In the genomic region with DNA sequence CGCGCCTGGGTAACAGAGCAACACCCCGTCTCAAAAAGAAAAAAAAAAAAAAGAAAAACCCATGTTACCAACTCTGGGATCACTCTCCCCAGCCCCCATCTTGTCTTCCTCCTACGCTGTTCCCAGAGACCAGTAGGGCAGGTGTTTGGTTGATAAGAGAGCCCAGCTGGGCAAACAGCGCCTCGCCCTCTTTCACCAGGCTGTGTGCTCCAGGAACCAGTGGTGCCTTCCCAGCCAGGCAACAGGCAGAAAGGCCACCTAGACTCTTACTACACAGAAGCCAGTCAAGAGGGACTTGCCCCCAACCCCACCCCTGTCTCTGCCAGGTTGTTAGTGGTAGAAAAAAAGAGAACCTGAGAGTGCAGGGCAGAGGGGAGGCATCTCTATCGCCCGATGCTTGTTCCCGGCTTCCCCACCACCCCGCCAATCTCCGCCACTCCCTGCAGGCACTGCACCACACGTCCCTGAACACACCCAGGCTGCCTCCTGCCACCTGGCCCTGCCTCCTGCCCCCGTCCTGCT, we compare ENCODE assay signal across 10 cellular contexts. TPM values are rescaled to one million over a fixed set of nuclear protein-coding genes. Genes with fewer than 3 reads are reported as not detected.
A peak's percentile ranks its signal among the peaks of the same experiment; 100 is the strongest.
DNase-seq lines count a peak whose midpoint lies in the region; ATAC-seq and TF ChIP-seq lines count a peak whose summit lies in the region.
"Had no signal": no experiment of that assay in that cellular context is flagged by ENCODE, and none has a peak within 500 bp of the region (broad histone marks: within the 10 kb centered on the region; RNA-seq: fewer than 3 reads in every experiment).

No MANE protein-coding gene starts in this region.

- no peak overlapping the region for H3K4me3 Mint-ChIP-seq in activated CD4-positive, alpha-beta T cell treated with anti-CD3 and anti-CD28 coated beads, Interleukin-2, amount 10 ng/mL, durations not matched to agents 24 days and 14 days
- no peak overlapping the region for H3K4me3 Mint-ChIP-seq in dendritic cell treated with granulocyte-macrophage colony-stimulating factor and Interleukin-4, amounts not matched to agents 40 ng/mL and 50 ng/mL, for 4 days
- no peak overlapping the region for H3K4me3 Mint-ChIP-seq in stimulated activated effector memory CD8-positive, alpha-beta T cell treated with anti-CD3 and anti-CD28 coated beads, Interleukin-12 subunit alpha, Interleukin-12 subunit beta, amount 100 ng/mL, for 72 hours
- H3K4me3 Mint-ChIP-seq: H9 had no signal

- no peak overlapping the region for H3K27ac ChIP-seq in gastroesophageal sphincter

- H3K27me3 ChIP-seq in gastroesophageal sphincter, result no peaks in the 10 kb centered on the region

- TF ChIP-seq CTCF in gastroesophageal sphincter (IDR thresholded peaks at IDR 0.05), result no peak

- intact Hi-C loops in activated CD4-positive, alpha-beta T cell treated with anti-CD3 and anti-CD28 coated beads, Interleukin-2, amount 10 ng/mL, durations not matched to agents 24 days and 14 days (cut with micrococcal nuclease), result no loop called here
- intact Hi-C loops in dendritic cell treated with granulocyte-macrophage colony-stimulating factor and Interleukin-4, amounts not matched to agents 40 ng/mL and 50 ng/mL, for 4 days (cut with micrococcal nuclease), result no loop called here

- peaks cover 28% of the 10 kb centered on the region for H3K36me3 Mint-ChIP-seq in activated CD4-positive, alpha-beta T cell treated with anti-CD3 and anti-CD28 coated beads, Interleukin-2, amount 10 ng/mL, durations not matched to agents 24 days and 14 days (ENCODE audit: low read depth)
- peaks cover 100% of the 10 kb centered on the region for H3K36me3 Mint-ChIP-seq in dendritic cell treated with granulocyte-macrophage colony-stimulating factor and Interleukin-4, amounts not matched to agents 40 ng/mL and 50 ng/mL, for 4 days (ENCODE audit: low read depth)
- H3K36me3 Mint-ChIP-seq in stimulated activated effector memory CD8-positive, alpha-beta T cell treated with anti-CD3 and anti-CD28 coated beads, Interleukin-12 subunit alpha, Interleukin-12 subunit beta, amount 100 ng/mL, for 72 hours, result peaks cover 52% of the 10 kb centered on the region

- no peaks in the 10 kb centered on the region for H3K9me3 Mint-ChIP-seq in activated CD4-positive, alpha-beta T cell treated with anti-CD3 and anti-CD28 coated beads, Interleukin-2, amount 10 ng/mL, durations not matched to agents 24 days and 14 days
- no peaks in the 10 kb centered on the region for H3K9me3 Mint-ChIP-seq in dendritic cell treated with granulocyte-macrophage colony-stimulating factor and Interleukin-4, amounts not matched to agents 40 ng/mL and 50 ng/mL, for 4 days
- no peaks in the 10 kb centered on the region for H3K9me3 Mint-ChIP-seq in stimulated activated effector memory CD8-positive, alpha-beta T cell treated with anti-CD3 and anti-CD28 coated beads, Interleukin-12 subunit alpha, Interleukin-12 subunit beta, amount 100 ng/mL, for 72 hours

- no peaks in the 10 kb centered on the region for H3K27me3 Mint-ChIP-seq in activated CD4-positive, alpha-beta T cell treated with anti-CD3 and anti-CD28 coated beads, Interleukin-2, amount 10 ng/mL, durations not matched to agents 24 days and 14 days
- no peaks in the 10 kb centered on the region for H3K27me3 Mint-ChIP-seq in dendritic cell treated with granulocyte-macrophage colony-stimulating factor and Interleukin-4, amounts not matched to agents 40 ng/mL and 50 ng/mL, for 4 days

- peaks cover 22% of the 10 kb centered on the region for H3K4me1 Mint-ChIP-seq in activated CD4-positive, alpha-beta T cell treated with anti-CD3 and anti-CD28 coated beads, Interleukin-2, amount 10 ng/mL, durations not matched to agents 24 days and 14 days
- peaks cover 96% of the 10 kb centered on the region for H3K4me1 Mint-ChIP-seq in dendritic cell treated with granulocyte-macrophage colony-stimulating factor and Interleukin-4, amounts not matched to agents 40 ng/mL and 50 ng/mL, for 4 days (ENCODE audit: low read depth)
- H3K4me1 Mint-ChIP-seq in stimulated activated effector memory CD8-positive, alpha-beta T cell treated with anti-CD3 and anti-CD28 coated beads, Interleukin-12 subunit alpha, Interleukin-12 subunit beta, amount 100 ng/mL, for 72 hours, result peaks cover 66% of the 10 kb centered on the region

- H3K4me1 ChIP-seq in gastroesophageal sphincter, result peaks cover 0 to 46% (median 9%) of the 10 kb centered on the region in 3 donors

- H3K9me3 ChIP-seq in gastroesophageal sphincter, result no peaks in the 10 kb centered on the region

- no peak for TF ChIP-seq POLR2A in gastroesophageal sphincter (IDR thresholded peaks at IDR 0.05)

- ATAC-seq in stimulated activated effector memory CD8-positive, alpha-beta T cell treated with anti-CD3 and anti-CD28 coated beads, Interleukin-12 subunit alpha, Interleukin-12 subunit beta, amount 100 ng/mL, for 72 hours, result no peak
- no peak for ATAC-seq in gastroesophageal sphincter

- no peak overlapping the region for H3K4me3 ChIP-seq in gastroesophageal sphincter

- TF ChIP-seq EP300 in gastroesophageal sphincter (IDR thresholded peaks at IDR 0.05), result no peak

- DNase-seq in activated CD4-positive, alpha-beta T cell treated with anti-CD3 and anti-CD28 coated beads, Interleukin-2, amount 10 ng/mL, durations not matched to agents 24 days and 14 days, result no peak
- DNase-seq in activated CD4-positive, alpha-beta T cell treated with anti-CD3 and anti-CD28 coated beads for 4 hours, result no peak
- peak; percentile 78 for DNase-seq in NCI-H2171 (lab: John Stamatoyannopoulos, UW)
- DNase-seq in stimulated activated effector memory CD8-positive, alpha-beta T cell treated with anti-CD3 and anti-CD28 coated beads, Interleukin-12 subunit alpha, Interleukin-12 subunit beta, amount 100 ng/mL, for 72 hours (ENCODE audit: low spot score in 2 of 2), result no peak
- no peak for DNase-seq in stimulated activated CD4-positive, alpha-beta T cell treated with anti-CD3 and anti-CD28 coated beads, Interleukin-15, amount 100 ng/mL, for 24 hours
- DNase-seq in stimulated activated CD4-positive, alpha-beta T cell treated with anti-CD3 and anti-CD28 coated beads, Interleukin-1b, Interleukin-23, amount 100 ng/mL, for 48 hours, result no peak
- DNase-seq: H9, Right ventricle myocardium superior had no signal

- peak overlapping the region; percentile 35 for H3K27ac Mint-ChIP-seq in activated CD4-positive, alpha-beta T cell treated with anti-CD3 and anti-CD28 coated beads, Interleukin-2, amount 10 ng/mL, durations not matched to agents 24 days and 14 days
- H3K27ac Mint-ChIP-seq in dendritic cell treated with granulocyte-macrophage colony-stimulating factor and Interleukin-4, amounts not matched to agents 40 ng/mL and 50 ng/mL, for 4 days, result peak overlapping the region; percentile 77
- H3K27ac Mint-ChIP-seq in stimulated activated effector memory CD8-positive, alpha-beta T cell treated with anti-CD3 and anti-CD28 coated beads, Interleukin-12 subunit alpha, Interleukin-12 subunit beta, amount 100 ng/mL, for 72 hours, result peak overlapping the region; percentile 81
- H3K27ac Mint-ChIP-seq: H9 had no signal

- 92% methylated on average over 9 of the region's 13 CpGs; no CpG with 5 or more reads in 1 of the 2 donors for WGBS in gastroesophageal sphincter (ENCODE audit: low coverage in 1 of 2), 2 donors

- H3K36me3 ChIP-seq in gastroesophageal sphincter, result peaks cover 0 to 31% of the 10 kb centered on the region in 2 donors

RNA-seq across cellular contexts. Expression of a gene that starts 14.0 kb away (rescaled TPM):
- total RNA-seq in activated CD4-positive, alpha-beta T cell treated with anti-CD3 and anti-CD28 coated beads, Interleukin-2, amount 10 ng/mL, durations not matched to agents 24 days and 14 days, result 0.45 TPM in 1 of 2 replicates, not detected in the other
- not detected for total RNA-seq in gastroesophageal sphincter
- total RNA-seq: H9, Right ventricle myocardium superior had no signal

RNA-seq across cellular contexts. Expression of a gene that starts 14.5 kb away (rescaled TPM):
- total RNA-seq in activated CD4-positive, alpha-beta T cell treated with anti-CD3 and anti-CD28 coated beads, Interleukin-2, amount 10 ng/mL, durations not matched to agents 24 days and 14 days, result 90.5 and 92.3 TPM in 2 replicates
- total RNA-seq in gastroesophageal sphincter, result 10 to 100 TPM; 26.3 to 60.7 (median 53.7) TPM

RNA-seq across cellular contexts. Expression of a gene that starts 32.3 kb away (rescaled TPM):
- total RNA-seq in activated CD4-positive, alpha-beta T cell treated with anti-CD3 and anti-CD28 coated beads, Interleukin-2, amount 10 ng/mL, durations not matched to agents 24 days and 14 days, result not detected in 2 replicates
- not detected for total RNA-seq in gastroesophageal sphincter
- total RNA-seq: H9, Right ventricle myocardium superior had no signal

RNA-seq across cellular contexts. Expression of a gene that starts 51.7 kb away (rescaled TPM):
- not detected in 2 replicates for total RNA-seq in activated CD4-positive, alpha-beta T cell treated with anti-CD3 and anti-CD28 coated beads, Interleukin-2, amount 10 ng/mL, durations not matched to agents 24 days and 14 days
- total RNA-seq in gastroesophageal sphincter, result not detected
- total RNA-seq: H9, Right ventricle myocardium superior had no signal
